ENCODE assay signal across 1 cellular context in the genomic region with DNA sequence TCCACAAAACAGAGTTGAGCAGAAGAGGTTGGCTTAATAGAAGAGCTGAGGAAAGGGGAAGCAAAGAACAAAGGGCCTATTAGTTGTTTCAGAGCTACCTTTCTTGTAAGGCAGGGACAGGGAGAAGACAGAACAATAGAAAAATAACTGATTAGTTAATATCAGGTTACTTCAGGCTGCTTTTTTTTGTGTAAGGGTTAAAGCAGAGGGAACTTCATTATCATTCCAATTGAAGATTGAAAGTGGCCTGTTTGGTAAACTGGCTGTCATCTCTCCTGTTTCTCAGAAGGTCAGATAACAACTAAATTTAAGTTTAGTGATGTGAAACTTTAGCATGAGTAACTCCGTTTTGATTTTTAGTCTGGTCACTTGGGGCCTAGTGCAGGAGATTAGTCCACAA.
TF ChIP-seq lines count a peak whose summit lies in the region.

No MANE protein-coding gene starts in this region.

TF ChIP-seq in IMR-90, 13 proteins besides CTCF, POLR2A, EP300 and RAD21:
- no peak for TF ChIP-seq RCOR1 (IDR thresholded peaks at IDR 0.05; ENCODE audit: insufficient replicate concordance, low read length)
- TF ChIP-seq CHD1 (IDR thresholded peaks at IDR 0.05; ENCODE audit: low read depth, low read length), result no peak
- TF ChIP-seq BHLHE40 (IDR thresholded peaks at IDR 0.05; ENCODE audit: low read depth, low read length), result no peak
- no peak for TF ChIP-seq FOS (IDR thresholded peaks at IDR 0.05; ENCODE audit: low read depth, low read length)
- no peak for TF ChIP-seq MAFK (IDR thresholded peaks at IDR 0.05; ENCODE audit: low read depth, low read length)
